1 cellular context compared by ENCODE assay signal in genomic region chr6:13615802-13616140, GRCh38.
TF ChIP-seq lines count a peak whose summit lies in the region.

No MANE protein-coding gene starts in this region.

TF ChIP-seq in H1, 55 proteins besides CTCF, POLR2A, EP300 and RAD21:
- TF ChIP-seq TBP (IDR thresholded peaks at IDR 0.05; ENCODE audit: low read depth, low read length), result no peak
- no peak for TF ChIP-seq MAX (IDR thresholded peaks at IDR 0.05)
TF ChIP-seq in H1: peak in this region for 0.
